Comparison of ENCODE assay signal across 1 cellular context in the genomic region with DNA sequence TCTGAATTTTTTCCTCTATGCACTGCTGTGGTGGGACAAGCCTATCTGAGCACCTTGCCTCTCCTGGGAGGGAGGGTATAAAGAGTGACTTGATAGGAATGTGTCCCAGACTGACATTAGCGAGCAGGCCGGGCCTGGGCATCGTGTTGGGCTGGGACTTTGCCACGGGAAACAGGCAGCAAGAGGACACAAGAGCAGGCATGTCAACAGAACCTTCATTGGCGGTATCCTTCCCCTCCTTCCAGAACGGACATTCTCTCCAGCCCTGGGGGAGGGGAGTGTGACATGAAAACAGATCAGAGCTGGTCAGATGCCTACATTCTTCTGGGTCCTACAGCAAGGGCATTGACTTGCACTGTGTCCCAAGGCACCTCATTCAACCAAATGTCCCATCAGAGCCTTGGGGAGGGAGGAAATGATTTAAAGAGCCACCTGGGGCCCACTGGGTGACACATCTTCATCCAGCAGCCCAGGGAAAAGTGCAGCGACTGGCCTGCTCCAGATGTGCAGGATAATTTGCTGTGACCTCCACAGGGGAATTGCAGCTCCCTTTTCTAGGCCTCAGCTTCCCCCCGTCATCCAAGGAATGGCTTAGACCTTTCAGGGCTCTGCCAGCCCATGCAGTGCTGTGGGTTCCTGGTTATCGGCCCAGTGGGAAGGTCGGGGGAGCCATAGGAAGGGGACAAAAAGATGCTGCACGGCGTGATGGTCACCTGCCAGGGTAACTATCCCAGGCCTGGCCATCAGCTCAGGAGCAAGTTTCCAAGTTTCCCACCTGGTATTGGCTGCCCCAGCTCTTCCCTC.
A peak's percentile ranks its signal among the peaks of the same experiment; 100 is the strongest.
TF ChIP-seq lines count a peak whose summit lies in the region.

No MANE protein-coding gene starts in this region.

TF ChIP-seq in HepG2, 621 proteins besides CTCF, POLR2A, EP300 and RAD21 (continued from another document and continues in another):
- TF ChIP-seq SALL1 (CRISPR knock-in tag; IDR thresholded peaks at IDR 0.05) (peak; percentile 30; the same call in 1 of the 2 replicates), PRPF4 (IDR thresholded peaks at IDR 0.05; ENCODE audit: low read depth, low read length, poor library complexity, severe bottlenecking) (no peak), ZSCAN9 (CRISPR knock-in tag; IDR thresholded peaks at IDR 0.05; ENCODE audit: borderline replicate concordance) (0 out of 2 replicates have a peak, but pooled peaks have one; percentile 33), ZBTB7B (CRISPR knock-in tag; IDR thresholded peaks at IDR 0.05) (no peak), FOXO1 (CRISPR knock-in tag; IDR thresholded peaks at IDR 0.05) (no peak; the same call in 1 of the 2 replicates), ZNF878 (CRISPR knock-in tag; IDR thresholded peaks at IDR 0.05) (no peak), ZNF335 (CRISPR knock-in tag; IDR thresholded peaks at IDR 0.05) (0 out of 2 replicates have a peak, but pooled peaks have one; percentile 46), PITX1 (CRISPR knock-in tag; IDR thresholded peaks at IDR 0.05) (no peak), ZKSCAN8 (CRISPR knock-in tag; IDR thresholded peaks at IDR 0.05; ENCODE audit: borderline replicate concordance) (no peak), ZFX (CRISPR knock-in tag; IDR thresholded peaks at IDR 0.05; ENCODE audit: low read depth) (peak; percentile 70), NRL (CRISPR knock-in tag; IDR thresholded peaks at IDR 0.05; ENCODE audit: borderline replicate concordance) (peak; percentile 54; the same call in 1 of the 2 replicates), RFXANK (CRISPR knock-in tag; IDR thresholded peaks at IDR 0.05) (no peak), SP1 (IDR thresholded peaks at IDR 0.05) (no peak), SP1 (CRISPR knock-in tag; IDR thresholded peaks at IDR 0.05) (no peak), CAMTA2 (CRISPR knock-in tag; IDR thresholded peaks at IDR 0.05; ENCODE audit: borderline replicate concordance) (no peak), POLR2AphosphoS5 (IDR thresholded peaks at IDR 0.05; ENCODE audit: low read depth, low read length) (no peak), KAT8 (CRISPR knock-in tag; IDR thresholded peaks at IDR 0.05) (0 out of 2 replicates have a peak, but pooled peaks have one; percentile 27), FOXA1 (IDR thresholded peaks at IDR 0.05) (no peak), FOXA1 (CRISPR knock-in tag; IDR thresholded peaks at IDR 0.05) (peak; percentile 80), PHF21A (CRISPR knock-in tag; IDR thresholded peaks at IDR 0.05) (peak; percentile 74), MXD4 (CRISPR knock-in tag; IDR thresholded peaks at IDR 0.05) (0 out of 2 replicates have a peak, but pooled peaks have one; percentile 44), HNF4A (CRISPR knock-in tag; IDR thresholded peaks at IDR 0.05) (peak; percentile 33), KDM1A (CRISPR knock-in tag; IDR thresholded peaks at IDR 0.05) (no peak), NR2F1 (CRISPR knock-in tag; IDR thresholded peaks at IDR 0.05) (no peak), FOXM1 (CRISPR knock-in tag; IDR thresholded peaks at IDR 0.05) (no peak), CHCHD3 (CRISPR knock-in tag; IDR thresholded peaks at IDR 0.05) (no peak), CENPT (CRISPR knock-in tag; IDR thresholded peaks at IDR 0.05; ENCODE audit: low read depth) (no peak)
- TF ChIP-seq, protein P1, sequence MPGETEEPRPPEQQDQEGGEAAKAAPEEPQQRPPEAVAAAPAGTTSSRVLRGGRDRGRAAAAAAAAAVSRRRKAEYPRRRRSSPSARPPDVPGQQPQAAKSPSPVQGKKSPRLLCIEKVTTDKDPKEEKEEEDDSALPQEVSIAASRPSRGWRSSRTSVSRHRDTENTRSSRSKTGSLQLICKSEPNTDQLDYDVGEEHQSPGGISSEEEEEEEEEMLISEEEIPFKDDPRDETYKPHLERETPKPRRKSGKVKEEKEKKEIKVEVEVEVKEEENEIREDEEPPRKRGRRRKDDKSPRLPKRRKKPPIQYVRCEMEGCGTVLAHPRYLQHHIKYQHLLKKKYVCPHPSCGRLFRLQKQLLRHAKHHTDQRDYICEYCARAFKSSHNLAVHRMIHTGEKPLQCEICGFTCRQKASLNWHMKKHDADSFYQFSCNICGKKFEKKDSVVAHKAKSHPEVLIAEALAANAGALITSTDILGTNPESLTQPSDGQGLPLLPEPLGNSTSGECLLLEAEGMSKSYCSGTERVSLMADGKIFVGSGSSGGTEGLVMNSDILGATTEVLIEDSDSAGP (CRISPR knock-in tag; IDR thresholded peaks at IDR 0.05; ENCODE audit: borderline replicate concordance), result peak; percentile 52; the same call in 1 of the 2 replicates
- TF ChIP-seq, protein P2, sequence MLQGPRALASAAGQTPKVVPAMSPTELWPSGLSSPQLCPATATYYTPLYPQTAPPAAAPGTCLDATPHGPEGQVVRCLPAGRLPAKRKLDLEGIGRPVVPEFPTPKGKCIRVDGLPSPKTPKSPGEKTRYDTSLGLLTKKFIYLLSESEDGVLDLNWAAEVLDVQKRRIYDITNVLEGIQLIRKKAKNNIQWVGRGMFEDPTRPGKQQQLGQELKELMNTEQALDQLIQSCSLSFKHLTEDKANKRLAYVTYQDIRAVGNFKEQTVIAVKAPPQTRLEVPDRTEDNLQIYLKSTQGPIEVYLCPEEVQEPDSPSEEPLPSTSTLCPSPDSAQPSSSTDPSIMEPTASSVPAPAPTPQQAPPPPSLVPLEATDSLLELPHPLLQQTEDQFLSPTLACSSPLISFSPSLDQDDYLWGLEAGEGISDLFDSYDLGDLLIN (CRISPR knock-in tag; IDR thresholded peaks at IDR 0.05; ENCODE audit: borderline replicate concordance), result no peak
- TF ChIP-seq, protein P3, sequence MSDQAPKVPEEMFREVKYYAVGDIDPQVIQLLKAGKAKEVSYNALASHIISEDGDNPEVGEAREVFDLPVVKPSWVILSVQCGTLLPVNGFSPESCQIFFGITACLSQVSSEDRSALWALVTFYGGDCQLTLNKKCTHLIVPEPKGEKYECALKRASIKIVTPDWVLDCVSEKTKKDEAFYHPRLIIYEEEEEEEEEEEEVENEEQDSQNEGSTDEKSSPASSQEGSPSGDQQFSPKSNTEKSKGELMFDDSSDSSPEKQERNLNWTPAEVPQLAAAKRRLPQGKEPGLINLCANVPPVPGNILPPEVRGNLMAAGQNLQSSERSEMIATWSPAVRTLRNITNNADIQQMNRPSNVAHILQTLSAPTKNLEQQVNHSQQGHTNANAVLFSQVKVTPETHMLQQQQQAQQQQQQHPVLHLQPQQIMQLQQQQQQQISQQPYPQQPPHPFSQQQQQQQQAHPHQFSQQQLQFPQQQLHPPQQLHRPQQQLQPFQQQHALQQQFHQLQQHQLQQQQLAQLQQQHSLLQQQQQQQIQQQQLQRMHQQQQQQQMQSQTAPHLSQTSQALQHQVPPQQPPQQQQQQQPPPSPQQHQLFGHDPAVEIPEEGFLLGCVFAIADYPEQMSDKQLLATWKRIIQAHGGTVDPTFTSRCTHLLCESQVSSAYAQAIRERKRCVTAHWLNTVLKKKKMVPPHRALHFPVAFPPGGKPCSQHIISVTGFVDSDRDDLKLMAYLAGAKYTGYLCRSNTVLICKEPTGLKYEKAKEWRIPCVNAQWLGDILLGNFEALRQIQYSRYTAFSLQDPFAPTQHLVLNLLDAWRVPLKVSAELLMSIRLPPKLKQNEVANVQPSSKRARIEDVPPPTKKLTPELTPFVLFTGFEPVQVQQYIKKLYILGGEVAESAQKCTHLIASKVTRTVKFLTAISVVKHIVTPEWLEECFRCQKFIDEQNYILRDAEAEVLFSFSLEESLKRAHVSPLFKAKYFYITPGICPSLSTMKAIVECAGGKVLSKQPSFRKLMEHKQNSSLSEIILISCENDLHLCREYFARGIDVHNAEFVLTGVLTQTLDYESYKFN (CRISPR knock-in tag; conservative IDR thresholded peaks at IDR 0.05), result peak; percentile 64
- TF ChIP-seq, protein P4, sequence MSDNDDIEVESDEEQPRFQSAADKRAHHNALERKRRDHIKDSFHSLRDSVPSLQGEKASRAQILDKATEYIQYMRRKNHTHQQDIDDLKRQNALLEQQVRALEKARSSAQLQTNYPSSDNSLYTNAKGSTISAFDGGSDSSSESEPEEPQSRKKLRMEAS (IDR thresholded peaks at IDR 0.05), result peak; percentile 59
- TF ChIP-seq, protein P5, sequence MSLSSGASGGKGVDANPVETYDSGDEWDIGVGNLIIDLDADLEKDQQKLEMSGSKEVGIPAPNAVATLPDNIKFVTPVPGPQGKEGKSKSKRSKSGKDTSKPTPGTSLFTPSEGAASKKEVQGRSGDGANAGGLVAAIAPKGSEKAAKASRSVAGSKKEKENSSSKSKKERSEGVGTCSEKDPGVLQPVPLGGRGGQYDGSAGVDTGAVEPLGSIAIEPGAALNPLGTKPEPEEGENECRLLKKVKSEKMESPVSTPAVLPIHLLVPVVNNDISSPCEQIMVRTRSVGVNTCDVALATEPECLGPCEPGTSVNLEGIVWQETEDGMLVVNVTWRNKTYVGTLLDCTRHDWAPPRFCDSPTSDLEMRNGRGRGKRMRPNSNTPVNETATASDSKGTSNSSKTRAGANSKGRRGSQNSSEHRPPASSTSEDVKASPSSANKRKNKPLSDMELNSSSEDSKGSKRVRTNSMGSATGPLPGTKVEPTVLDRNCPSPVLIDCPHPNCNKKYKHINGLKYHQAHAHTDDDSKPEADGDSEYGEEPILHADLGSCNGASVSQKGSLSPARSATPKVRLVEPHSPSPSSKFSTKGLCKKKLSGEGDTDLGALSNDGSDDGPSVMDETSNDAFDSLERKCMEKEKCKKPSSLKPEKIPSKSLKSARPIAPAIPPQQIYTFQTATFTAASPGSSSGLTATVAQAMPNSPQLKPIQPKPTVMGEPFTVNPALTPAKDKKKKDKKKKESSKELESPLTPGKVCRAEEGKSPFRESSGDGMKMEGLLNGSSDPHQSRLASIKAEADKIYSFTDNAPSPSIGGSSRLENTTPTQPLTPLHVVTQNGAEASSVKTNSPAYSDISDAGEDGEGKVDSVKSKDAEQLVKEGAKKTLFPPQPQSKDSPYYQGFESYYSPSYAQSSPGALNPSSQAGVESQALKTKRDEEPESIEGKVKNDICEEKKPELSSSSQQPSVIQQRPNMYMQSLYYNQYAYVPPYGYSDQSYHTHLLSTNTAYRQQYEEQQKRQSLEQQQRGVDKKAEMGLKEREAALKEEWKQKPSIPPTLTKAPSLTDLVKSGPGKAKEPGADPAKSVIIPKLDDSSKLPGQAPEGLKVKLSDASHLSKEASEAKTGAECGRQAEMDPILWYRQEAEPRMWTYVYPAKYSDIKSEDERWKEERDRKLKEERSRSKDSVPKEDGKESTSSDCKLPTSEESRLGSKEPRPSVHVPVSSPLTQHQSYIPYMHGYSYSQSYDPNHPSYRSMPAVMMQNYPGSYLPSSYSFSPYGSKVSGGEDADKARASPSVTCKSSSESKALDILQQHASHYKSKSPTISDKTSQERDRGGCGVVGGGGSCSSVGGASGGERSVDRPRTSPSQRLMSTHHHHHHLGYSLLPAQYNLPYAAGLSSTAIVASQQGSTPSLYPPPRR (CRISPR knock-in tag; IDR thresholded peaks at IDR 0.05; ENCODE audit: borderline replicate concordance), result peak; percentile 48; the same call in 1 of the 2 replicates
- TF ChIP-seq, protein P6, sequence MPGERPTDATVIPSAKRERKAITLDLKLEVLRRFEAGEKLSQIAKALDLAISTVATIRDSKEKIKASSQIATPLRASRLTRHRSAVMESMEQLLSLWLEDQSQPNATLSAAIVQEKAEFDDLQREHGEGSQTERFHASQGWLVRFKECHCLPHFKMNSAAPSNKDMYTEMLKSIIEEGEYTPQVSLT (CRISPR knock-in tag; IDR thresholded peaks at IDR 0.05; ENCODE audit: borderline replicate concordance, low read depth), result no peak
- TF ChIP-seq, protein P7, sequence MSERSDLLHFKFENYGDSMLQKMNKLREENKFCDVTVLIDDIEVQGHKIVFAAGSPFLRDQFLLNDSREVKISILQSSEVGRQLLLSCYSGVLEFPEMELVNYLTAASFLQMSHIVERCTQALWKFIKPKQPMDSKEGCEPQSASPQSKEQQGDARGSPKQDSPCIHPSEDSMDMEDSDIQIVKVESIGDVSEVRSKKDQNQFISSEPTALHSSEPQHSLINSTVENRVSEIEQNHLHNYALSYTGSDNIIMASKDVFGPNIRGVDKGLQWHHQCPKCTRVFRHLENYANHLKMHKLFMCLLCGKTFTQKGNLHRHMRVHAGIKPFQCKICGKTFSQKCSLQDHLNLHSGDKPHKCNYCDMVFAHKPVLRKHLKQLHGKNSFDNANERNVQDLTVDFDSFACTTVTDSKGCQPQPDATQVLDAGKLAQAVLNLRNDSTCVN (CRISPR knock-in tag; IDR thresholded peaks at IDR 0.05; ENCODE audit: borderline replicate concordance), result peak; percentile 36; the same call in 1 of the 2 replicates
- TF ChIP-seq, protein P8, sequence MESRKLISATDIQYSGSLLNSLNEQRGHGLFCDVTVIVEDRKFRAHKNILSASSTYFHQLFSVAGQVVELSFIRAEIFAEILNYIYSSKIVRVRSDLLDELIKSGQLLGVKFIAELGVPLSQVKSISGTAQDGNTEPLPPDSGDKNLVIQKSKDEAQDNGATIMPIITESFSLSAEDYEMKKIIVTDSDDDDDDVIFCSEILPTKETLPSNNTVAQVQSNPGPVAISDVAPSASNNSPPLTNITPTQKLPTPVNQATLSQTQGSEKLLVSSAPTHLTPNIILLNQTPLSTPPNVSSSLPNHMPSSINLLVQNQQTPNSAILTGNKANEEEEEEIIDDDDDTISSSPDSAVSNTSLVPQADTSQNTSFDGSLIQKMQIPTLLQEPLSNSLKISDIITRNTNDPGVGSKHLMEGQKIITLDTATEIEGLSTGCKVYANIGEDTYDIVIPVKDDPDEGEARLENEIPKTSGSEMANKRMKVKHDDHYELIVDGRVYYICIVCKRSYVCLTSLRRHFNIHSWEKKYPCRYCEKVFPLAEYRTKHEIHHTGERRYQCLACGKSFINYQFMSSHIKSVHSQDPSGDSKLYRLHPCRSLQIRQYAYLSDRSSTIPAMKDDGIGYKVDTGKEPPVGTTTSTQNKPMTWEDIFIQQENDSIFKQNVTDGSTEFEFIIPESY (CRISPR knock-in tag; IDR thresholded peaks at IDR 0.05), result peak; percentile 99
- TF ChIP-seq, protein P9, sequence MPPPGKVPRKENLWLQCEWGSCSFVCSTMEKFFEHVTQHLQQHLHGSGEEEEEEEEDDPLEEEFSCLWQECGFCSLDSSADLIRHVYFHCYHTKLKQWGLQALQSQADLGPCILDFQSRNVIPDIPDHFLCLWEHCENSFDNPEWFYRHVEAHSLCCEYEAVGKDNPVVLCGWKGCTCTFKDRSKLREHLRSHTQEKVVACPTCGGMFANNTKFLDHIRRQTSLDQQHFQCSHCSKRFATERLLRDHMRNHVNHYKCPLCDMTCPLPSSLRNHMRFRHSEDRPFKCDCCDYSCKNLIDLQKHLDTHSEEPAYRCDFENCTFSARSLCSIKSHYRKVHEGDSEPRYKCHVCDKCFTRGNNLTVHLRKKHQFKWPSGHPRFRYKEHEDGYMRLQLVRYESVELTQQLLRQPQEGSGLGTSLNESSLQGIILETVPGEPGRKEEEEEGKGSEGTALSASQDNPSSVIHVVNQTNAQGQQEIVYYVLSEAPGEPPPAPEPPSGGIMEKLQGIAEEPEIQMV (CRISPR knock-in tag; IDR thresholded peaks at IDR 0.05; ENCODE audit: low read depth), result no peak
